Comparison of ENCODE assay signal across 9 cellular contexts in the genomic region with DNA sequence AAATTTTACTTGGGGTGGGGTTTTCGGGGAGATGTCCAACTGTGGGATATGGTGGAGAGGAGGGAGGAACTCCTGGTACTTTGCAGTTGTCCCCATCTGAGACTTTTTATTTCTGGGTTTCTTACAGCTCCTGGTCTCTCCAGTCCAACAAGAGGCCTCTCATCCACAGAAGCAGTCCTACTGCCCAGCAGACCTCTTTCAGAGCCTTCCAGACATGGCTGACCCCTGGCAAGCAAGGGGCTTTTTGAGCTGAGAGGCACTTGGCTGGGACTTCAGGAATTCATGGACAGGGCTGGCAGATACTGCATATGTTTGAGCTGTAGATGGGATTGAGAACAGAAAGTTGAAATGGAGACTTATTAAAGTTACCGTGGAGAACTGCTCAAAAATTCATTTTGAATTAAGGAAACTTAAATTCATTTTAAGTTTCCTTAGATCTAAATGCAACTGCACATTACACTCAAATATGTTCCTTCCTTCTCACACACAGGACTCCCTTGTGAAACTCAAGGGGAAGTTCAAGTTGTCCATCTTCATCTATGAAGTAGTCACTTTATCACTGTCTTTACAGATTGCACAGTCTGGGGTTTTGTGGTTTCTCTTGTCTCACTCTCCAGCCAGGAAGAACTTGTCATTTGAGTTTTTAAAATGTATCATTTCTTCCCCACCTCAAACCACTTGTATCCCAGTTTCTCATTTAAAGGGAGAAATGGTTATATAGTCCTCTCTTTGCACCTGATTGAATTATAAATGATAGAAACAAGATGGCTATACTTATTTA. TPM values are rescaled to one million over a fixed set of nuclear protein-coding genes. Genes with fewer than 3 reads are reported as not detected.
DNase-seq lines count a peak whose midpoint lies in the region; ATAC-seq and TF ChIP-seq lines count a peak whose summit lies in the region.
"Had no signal": no experiment of that assay in that cellular context is flagged by ENCODE, and none has a peak within 500 bp of the region (broad histone marks: within the 10 kb centered on the region; RNA-seq: fewer than 3 reads in every experiment).

No MANE protein-coding gene starts in this region.

- peak overlapping the region; percentile 78 for H3K4me2 ChIP-seq in fibroblast of lung (ENCODE audit: extremely low read depth, insufficient read depth, low read length)

- no peak overlapping the region for H3K27ac ChIP-seq in fibroblast of lung (ENCODE audit: insufficient read depth, low read length)
- H3K27ac ChIP-seq in brain microvascular endothelial cell, result no peak overlapping the region
- H3K27ac ChIP-seq: 22Rv1 had no signal

- H3K4me1 ChIP-seq in fibroblast of lung (ENCODE audit: control insufficient read depth, extremely low read depth, insufficient read depth, low read length) (peaks cover 28% of the 10 kb centered on the region), HAP-1 (no peaks in the 10 kb centered on the region)

- no peaks in the 10 kb centered on the region for H4K20me1 ChIP-seq in fibroblast of lung (ENCODE audit: control insufficient read depth, extremely low read depth, insufficient read depth, low read length)

- no peaks in the 10 kb centered on the region for H3K9me3 ChIP-seq in fibroblast of lung (ENCODE audit: control insufficient read depth, insufficient read depth, low read depth, low read length)
- H3K9me3 ChIP-seq in HAP-1, result no peaks in the 10 kb centered on the region

- peak; percentile 57 to 71 for ATAC-seq in activated CD4-positive, CD25-positive, alpha-beta regulatory T cell treated with anti-CD3 and anti-CD28 coated beads, Interleukin-2, amount 50 U/mL, for 24 hours
- no peak for ATAC-seq in HG02763 (IDR thresholded peaks at IDR 0.05; ENCODE audit: unreplicated experiment)

- H3K79me2 ChIP-seq in fibroblast of lung (ENCODE audit: control insufficient read depth, insufficient read depth, low read length), result no peaks in the 10 kb centered on the region

- DNase-seq in activated CD4-positive, CD25-positive, alpha-beta regulatory T cell treated with anti-CD3 and anti-CD28 coated beads, Interleukin-2, amount 50 U/mL, for 72 hours, result no peak
- DNase-seq in SKM-1 (lab: John Stamatoyannopoulos, UW; ENCODE audit: unreplicated experiment) (peak; percentile 93), fibroblast of lung (ENCODE audit: low read depth in 2 of 2) (peak in 1 of 2 donors; percentile 60), superior temporal gyrus (ENCODE audit: extremely low spot score) (peak; percentile 41), HAP-1 (ENCODE audit: low spot score in 2 of 2) (no peak), brain microvascular endothelial cell (no peak)

- H3K27me3 ChIP-seq in fibroblast of lung (ENCODE audit: control insufficient read depth, insufficient read depth, low read length) (no peaks in the 10 kb centered on the region), HAP-1 (ENCODE audit: low read depth) (no peaks in the 10 kb centered on the region), brain microvascular endothelial cell (replicated peaks) (no peaks in the 10 kb centered on the region)

- TF ChIP-seq CTCF in fibroblast of lung (conservative IDR thresholded peaks at IDR 0.05 in 1 of 2, IDR thresholded peaks at IDR 0.05 in 1 of 2; ENCODE audit: low read depth in 1 of 2, low read length in 2 of 2), result no peak
- TF ChIP-seq CTCF in brain microvascular endothelial cell (IDR thresholded peaks at IDR 0.05; ENCODE audit: low read depth, low read length, missing control alignments), result no peak

- in situ Hi-C loops in HAP-1 (cut with MboI; ENCODE audit: low sequenced_read_pairs), result no loop called here
- in situ Hi-C loops in brain microvascular endothelial cell (cut with HindIII; ENCODE audit: low pct_ligation_motif_present, low sequenced_read_pairs), result no loop called here

- no peak overlapping the region for H2AFZ ChIP-seq in fibroblast of lung (ENCODE audit: low read length)

- H3K4me3 ChIP-seq in fibroblast of lung (replicated peaks in 1 of 4; ENCODE audit: control extremely low read depth in 1 of 4, insufficient read depth in 1 of 4, low read depth in 3 of 4, low read length in 4 of 4), result peak overlapping the region in 1 of 4 experiments; percentile 51
- no peak overlapping the region for H3K4me3 ChIP-seq in HAP-1
- no peak overlapping the region for H3K4me3 ChIP-seq in brain microvascular endothelial cell (ENCODE audit: low read depth, low read length)

- H3K36me3 ChIP-seq in fibroblast of lung (ENCODE audit: control insufficient read depth, insufficient read depth, low read length) (peaks cover 2% of the 10 kb centered on the region), HAP-1 (replicated peaks) (no peaks in the 10 kb centered on the region), brain microvascular endothelial cell (replicated peaks) (no peaks in the 10 kb centered on the region)

- no peak overlapping the region for H3K9ac ChIP-seq in fibroblast of lung (ENCODE audit: insufficient read depth, low read length)

RNA-seq across cellular contexts. Expression of gene FBXO47, which starts 40.7 kb away (rescaled TPM):
- total RNA-seq in fibroblast of lung, result under 0.01 and 0.17 TPM in 2 replicates
- 0.05 TPM in 1 of 2 replicates, not detected in the other for polyA plus RNA-seq in fibroblast of lung
- polyA plus RNA-seq in fibroblast of lung (2012), result not detected in 2 replicates
- not detected in 2 replicates for polyA minus RNA-seq in fibroblast of lung (ENCODE audit: low replicate concordance)

RNA-seq across cellular contexts. Expression of gene LASP1, which starts 56.6 kb away (rescaled TPM):
- total RNA-seq in fibroblast of lung, result 58.8 and 79.8 TPM in 2 replicates
- 159 and 208 TPM in 2 replicates for polyA plus RNA-seq in fibroblast of lung
- 269 and 385 TPM in 2 replicates for polyA plus RNA-seq in fibroblast of lung (2012)
- 446 and 572 TPM in 2 replicates for polyA minus RNA-seq in fibroblast of lung (ENCODE audit: low replicate concordance)

Comparison
In these comparisons a context has a peak if more than half of its experiments do, and no peak if none do; other contexts are left out.
1. DNase-seq: peak in SKM-1 (single experiment) and superior temporal gyrus (single experiment); none in activated CD4-positive, CD25-positive, alpha-beta regulatory T cell treated with anti-CD3 and anti-CD28 coated beads, Interleukin-2, amount 50 U/mL, for 72 hours (single experiment), HAP-1 (0 of 2) and brain microvascular endothelial cell (single experiment).